ENCODE assay signal across 17 cellular contexts in the genomic region with DNA sequence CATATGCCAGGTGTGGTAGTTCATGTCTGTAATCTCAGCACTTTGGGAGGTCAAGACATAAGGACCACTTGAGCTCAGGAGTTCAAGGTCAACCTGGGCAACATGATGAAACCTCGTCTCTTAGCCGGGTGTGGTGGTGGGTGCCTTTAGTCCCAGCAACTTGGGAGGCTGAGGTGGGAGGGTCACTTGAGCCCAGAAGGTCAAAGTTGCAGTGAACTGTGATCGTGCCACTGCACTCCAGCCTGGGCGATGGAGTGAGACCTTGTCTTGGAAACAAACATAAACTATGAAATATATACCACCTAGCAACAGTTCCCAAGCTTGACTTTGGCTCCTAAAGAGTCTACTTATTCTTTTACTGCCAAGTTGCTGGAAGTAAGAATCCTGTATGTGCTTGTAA.
"Had no signal": no experiment of that assay in that cellular context is flagged by ENCODE, and none has a peak within 500 bp of the region (broad histone marks: within the 10 kb centered on the region; RNA-seq: fewer than 3 reads in every experiment).

No MANE protein-coding gene starts in this region.

- H3K4me3 ChIP-seq: esophagus muscularis mucosa had no signal

- DNase-seq: activated CD4-positive, alpha-beta T cell treated with anti-CD3 and anti-CD28 coated beads for 1 hour; activated CD4-positive, alpha-beta T cell treated with anti-CD3 and anti-CD28 coated beads, Interleukin-2, amount 50 U/mL, for 4 hours; activated gamma-delta T cell treated with Interleukin-2 at 50 U/mL for 16 hours; dermis blood vessel endothelial cell; effector memory CD4-positive, alpha-beta T cell; immature natural killer cell; midbrain; nephron progenitor cell; nucleus accumbens; stimulated activated CD4-positive, alpha-beta T cell treated with anti-CD3 and anti-CD28 coated beads, Interleukin-4, amount 100 ng/mL, for 24 hours; SW 1271; T-helper 2 cell; WERI-Rb-1 had no signal

- H3K27me3 ChIP-seq: esophagus muscularis mucosa had no signal

- FAIRE-seq: bronchial epithelial cell, endothelial cell of umbilical vein had no signal

- ATAC-seq: stimulated activated memory B cell treated with anti-CD40 and anti-IgM and Interleukin-4, amounts not matched to agents 10 μg/mL and 1 μg/mL and 100 μg/mL, for 72 hours had no signal

- H3K27ac ChIP-seq: esophagus muscularis mucosa, WERI-Rb-1 had no signal
